Comparison of ENCODE assay signal across 11 cellular contexts in genomic region chr7:1883031-1883761, GRCh38.
DNase-seq lines count a peak whose midpoint lies in the region; ATAC-seq and TF ChIP-seq lines count a peak whose summit lies in the region.
"Had no signal": no experiment of that assay in that cellular context is flagged by ENCODE, and none has a peak within 500 bp of the region (broad histone marks: within the 10 kb centered on the region; RNA-seq: fewer than 3 reads in every experiment).

No MANE protein-coding gene starts in this region.

- H3K9me3 ChIP-seq in SJCRH30 (replicated peaks): no peaks in the 10 kb centered on the region

- no peaks in the 10 kb centered on the region for H3K27me3 ChIP-seq in SJCRH30

- TF ChIP-seq CTCF in fibroblast of mammary gland (conservative IDR thresholded peaks at IDR 0.05; ENCODE audit: control insufficient read depth, insufficient read depth, low read depth, low read length): no peak

- peak overlapping the region; percentile 53 to 64 for H3K27ac Mint-ChIP-seq in stimulated activated naive CD8-positive, alpha-beta T cell treated with anti-CD3 and anti-CD28 coated beads, Interleukin-15, amount 100 ng/mL, for 72 hours
- H3K27ac Mint-ChIP-seq: activated naive CD4-positive, alpha-beta T cell treated with anti-CD3 and anti-CD28 coated beads, Interleukin-2, amount 50 U/mL, for 24 hours had no signal

- no peaks in the 10 kb centered on the region for H3K4me1 ChIP-seq in SJCRH30

- H3K4me3 Mint-ChIP-seq in stimulated activated naive CD8-positive, alpha-beta T cell treated with anti-CD3 and anti-CD28 coated beads, Interleukin-15, amount 100 ng/mL, for 72 hours: no peak overlapping the region
- H3K4me3 Mint-ChIP-seq: activated naive CD4-positive, alpha-beta T cell treated with anti-CD3 and anti-CD28 coated beads, Interleukin-2, amount 50 U/mL, for 24 hours had no signal

- no peak for DNase-seq in stimulated activated naive CD8-positive, alpha-beta T cell treated with anti-CD3 and anti-CD28 coated beads, Interleukin-15, amount 100 ng/mL, for 72 hours
- no peak for DNase-seq in stimulated activated naive CD8-positive, alpha-beta T cell treated with anti-CD3 and anti-CD28 coated beads, Interleukin-15, Interleukin-2, amounts not matched to agents 100 U/mL and 50 U/mL, for 24 hours
- DNase-seq in SJCRH30: peak; percentile 38 to 50
- DNase-seq in fibroblast of mammary gland (ENCODE audit: low read depth): peak; percentile 83
- DNase-seq in NCI-H146 (lab: John Stamatoyannopoulos, UW): no peak
- DNase-seq in NCI-H2196 treated with DMSO at 0.1 percent for 48 hours (lab: John Stamatoyannopoulos, UW; ENCODE audit: unreplicated experiment): no peak
- DNase-seq: DMS79, NCI-H2081 treated with DMSO at 0.1 percent for 48 hours had no signal

- H3K4me3 ChIP-seq in SJCRH30 (no peak overlapping the region), fibroblast of mammary gland (ENCODE audit: control insufficient read depth, low read depth, low read length) (no peak overlapping the region)

- H3K27ac ChIP-seq in SJCRH30: no peak overlapping the region

- H3K27me3 Mint-ChIP-seq in stimulated activated naive CD8-positive, alpha-beta T cell treated with anti-CD3 and anti-CD28 coated beads, Interleukin-15, amount 100 ng/mL, for 72 hours: no peaks in the 10 kb centered on the region
- H3K27me3 Mint-ChIP-seq: activated naive CD4-positive, alpha-beta T cell treated with anti-CD3 and anti-CD28 coated beads, Interleukin-2, amount 50 U/mL, for 24 hours had no signal

- peaks cover 36% of the 10 kb centered on the region for H3K4me1 Mint-ChIP-seq in stimulated activated naive CD8-positive, alpha-beta T cell treated with anti-CD3 and anti-CD28 coated beads, Interleukin-15, amount 100 ng/mL, for 72 hours

- no peak for ATAC-seq in stimulated activated naive CD8-positive, alpha-beta T cell treated with anti-CD3 and anti-CD28 coated beads, Interleukin-15, amount 100 ng/mL, for 72 hours
- ATAC-seq in stimulated activated naive CD8-positive, alpha-beta T cell treated with anti-CD3 and anti-CD28 coated beads, Interleukin-15, Interleukin-2, amounts not matched to agents 100 U/mL and 50 U/mL, for 24 hours: no peak
- ATAC-seq in GM21576 (IDR thresholded peaks at IDR 0.05; ENCODE audit: unreplicated experiment): no peak
- no peak for ATAC-seq in GM21447 (IDR thresholded peaks at IDR 0.05; ENCODE audit: unreplicated experiment)

- peaks cover 0 to 4% of the 10 kb centered on the region in 2 donors for H3K9me3 Mint-ChIP-seq in stimulated activated naive CD8-positive, alpha-beta T cell treated with anti-CD3 and anti-CD28 coated beads, Interleukin-15, amount 100 ng/mL, for 72 hours
- H3K9me3 Mint-ChIP-seq: activated naive CD4-positive, alpha-beta T cell treated with anti-CD3 and anti-CD28 coated beads, Interleukin-2, amount 50 U/mL, for 24 hours had no signal

- no peaks in the 10 kb centered on the region for H3K36me3 ChIP-seq in SJCRH30

Comparison
In these comparisons a context has a peak if more than half of its experiments do, and no peak if none do; other contexts are left out.
1. DNase-seq: peak in SJCRH30 (2 of 2) and fibroblast of mammary gland (single experiment); none in stimulated activated naive CD8-positive, alpha-beta T cell treated with anti-CD3 and anti-CD28 coated beads, Interleukin-15, amount 100 ng/mL, for 72 hours (0 of 2), stimulated activated naive CD8-positive, alpha-beta T cell treated with anti-CD3 and anti-CD28 coated beads, Interleukin-15, Interleukin-2, amounts not matched to agents 100 U/mL and 50 U/mL, for 24 hours (single experiment), NCI-H146 (single experiment) and NCI-H2196 treated with DMSO at 0.1 percent for 48 hours (single experiment).